In genomic region chrX:153763989-153764755, GRCh38 we compare ENCODE assay signal across 8 cellular contexts. TPM values are rescaled to one million over a fixed set of nuclear protein-coding genes. Genes with fewer than 3 reads are reported as not detected.
A peak's percentile ranks its signal among the peaks of the same experiment; 100 is the strongest.
DNase-seq lines count a peak whose midpoint lies in the region; ATAC-seq and TF ChIP-seq lines count a peak whose summit lies in the region.

Gene PLXNB3 (plus strand): TSS chrX:153764249. CDS start chrX:153765536, 1,287 bp downstream.

- H3K27ac ChIP-seq in HEK293 (ENCODE audit: extremely low read depth, low read depth, low read length) (no peak within 1 kb of the TSS), colonic mucosa (no peak within 1 kb of the TSS), liver (ENCODE audit: low read depth in 1 of 2, low read length in 2 of 2) (no peak within 1 kb of the TSS)

- peak within 1 kb of the TSS in 1 of 2 donors; percentile 7 for H3K9ac ChIP-seq in colonic mucosa (ENCODE audit: low read depth in 2 of 2, low read length in 2 of 2)
- H3K9ac ChIP-seq in liver (ENCODE audit: low read depth in 1 of 2, low read length in 2 of 2), result no peak within 1 kb of the TSS

- peak; percentile 87 for TF ChIP-seq CTCF in HEK293 (tag by site-specific recombination; IDR thresholded peaks at IDR 0.05)
- TF ChIP-seq CTCF in colonic mucosa (IDR thresholded peaks at IDR 0.05), result peak; percentile 92
- peak; percentile 80 for TF ChIP-seq CTCF in liver (IDR thresholded peaks at IDR 0.05; ENCODE audit: low read depth, low read length, missing input control)

- H3K27me3 ChIP-seq in colonic mucosa (no peaks in the 10 kb centered on the region), liver (ENCODE audit: control insufficient read depth in 4 of 4, insufficient read depth in 4 of 4, low read length in 3 of 4) (no peaks in the 10 kb centered on the region)

- POLR2A ChIA-PET in HEK293 (lab: Yijun Ruan, JAX), result interaction anchor here (1.1 kb wide), 1 partner anchor 181 kb away, joined by 3 read pairs; the partner anchor contains the start of gene RENBP

- TF ChIP-seq RAD21 in liver (IDR thresholded peaks at IDR 0.05), result peak; percentile 87 to 97

- CTCF ChIA-PET in HEK293 (lab: Yijun Ruan, JAX), result interaction anchor here (0.6 to 6.5 kb wide), 14 partner anchors 9 to 269 kb away, joined by 3 to 63 read pairs (median 4); partner anchors contain the start of genes IDH3G and SSR4

- ATAC-seq in GM18520 (IDR thresholded peaks at IDR 0.05; ENCODE audit: unreplicated experiment), result no peak

- H3K9me3 ChIP-seq in HEK293 (ENCODE audit: control insufficient read depth, insufficient read depth, low read depth, low read length) (no peaks in the 10 kb centered on the region), colonic mucosa (no peaks in the 10 kb centered on the region), liver (ENCODE audit: control insufficient read depth in 4 of 4, low read length in 3 of 4) (no peaks in the 10 kb centered on the region)

- H3K36me3 ChIP-seq in HEK293 (ENCODE audit: control insufficient read depth in 2 of 2, insufficient read depth in 1 of 2, low read length in 2 of 2), result no peaks in the 10 kb centered on the region
- no peaks in the 10 kb centered on the region for H3K36me3 ChIP-seq in colonic mucosa
- H3K36me3 ChIP-seq in liver (ENCODE audit: control insufficient read depth in 4 of 4, insufficient read depth in 3 of 4, low read depth in 1 of 4, low read length in 3 of 4), result no peaks in the 10 kb centered on the region

- 0 out of 2 replicates have a peak, but pooled peaks cover 3% of the 10 kb centered on the region for H3K4me1 ChIP-seq in HEK293 (ENCODE audit: control insufficient read depth, insufficient read depth, low read length)
- H3K4me1 ChIP-seq in colonic mucosa, result no peaks in the 10 kb centered on the region
- peaks cover 0 to 7% (median 0%) of the 10 kb centered on the region in 4 donors for H3K4me1 ChIP-seq in liver (ENCODE audit: control insufficient read depth in 4 of 4, insufficient read depth in 4 of 4, low read length in 3 of 4)

- intact Hi-C loops in colonic mucosa (cut with DNase I), result loop anchor here (5.0 kb wide), 1 partner anchor 188 kb away; no protein-coding TSS in a partner anchor

- WGBS in liver, result 25% methylated on average over 26 of the region's 26 CpGs

- H3K4me3 ChIP-seq in HEK293 (ENCODE audit: low read depth, low read length) (no peak within 1 kb of the TSS), colonic mucosa (no peak within 1 kb of the TSS), liver (ENCODE audit: low read depth in 1 of 3, low read length in 3 of 3) (no peak within 1 kb of the TSS)

- DNase-seq in D341Med (ENCODE audit: low spot score) (peak; percentile 87), NCI-H345 treated with DMSO at 0.1 percent for 48 hours (lab: John Stamatoyannopoulos, UW; ENCODE audit: unreplicated experiment) (peak; percentile 56), colonic mucosa (peak; percentile 87)
- peak; percentile 51 to 61 for DNase-seq in activated CD4-positive, alpha-beta T cell treated with anti-CD3 and anti-CD28 coated beads, Interleukin-2, amount 50 U/mL, for 24 hours (ENCODE audit: low read depth in 1 of 2, low spot score in 1 of 2)
- DNase-seq in stimulated activated CD4-positive, alpha-beta T cell treated with anti-CD3 and anti-CD28 coated beads, Interleukin-4, amount 100 ng/mL, for 4 hours, result peak; percentile 66 to 70

TF ChIP-seq in HEK293, 187 proteins besides CTCF, POLR2A, EP300 and RAD21 (continues in another document):
- TF ChIP-seq MEIS1 (CRISPR knock-in tag; IDR thresholded peaks at IDR 0.05; ENCODE audit: borderline replicate concordance), result no peak
- TF ChIP-seq ZFP3 (tag by site-specific recombination; IDR thresholded peaks at IDR 0.05; ENCODE audit: low read depth), result no peak
- peak; percentile 37; the same call in 1 of the 2 replicates for TF ChIP-seq SP3 (tag by site-specific recombination; IDR thresholded peaks at IDR 0.05)
- peak; percentile 87 for TF ChIP-seq ZNF76 (tag by site-specific recombination; IDR thresholded peaks at IDR 0.05; ENCODE audit: borderline replicate concordance, low read depth)
- TF ChIP-seq, protein P1, sequence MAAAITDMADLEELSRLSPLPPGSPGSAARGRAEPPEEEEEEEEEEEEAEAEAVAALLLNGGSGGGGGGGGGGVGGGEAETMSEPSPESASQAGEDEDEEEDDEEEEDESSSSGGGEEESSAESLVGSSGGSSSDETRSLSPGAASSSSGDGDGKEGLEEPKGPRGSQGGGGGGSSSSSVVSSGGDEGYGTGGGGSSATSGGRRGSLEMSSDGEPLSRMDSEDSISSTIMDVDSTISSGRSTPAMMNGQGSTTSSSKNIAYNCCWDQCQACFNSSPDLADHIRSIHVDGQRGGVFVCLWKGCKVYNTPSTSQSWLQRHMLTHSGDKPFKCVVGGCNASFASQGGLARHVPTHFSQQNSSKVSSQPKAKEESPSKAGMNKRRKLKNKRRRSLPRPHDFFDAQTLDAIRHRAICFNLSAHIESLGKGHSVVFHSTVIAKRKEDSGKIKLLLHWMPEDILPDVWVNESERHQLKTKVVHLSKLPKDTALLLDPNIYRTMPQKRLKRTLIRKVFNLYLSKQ (tag by site-specific recombination; IDR thresholded peaks at IDR 0.05; ENCODE audit: borderline replicate concordance), result no peak
- TF ChIP-seq ZNF324 (tag by site-specific recombination; IDR thresholded peaks at IDR 0.05), result 0 out of 2 replicates have a peak, but pooled peaks have one; percentile 26
- peak; percentile 70 for TF ChIP-seq ZBTB8A (tag by site-specific recombination; IDR thresholded peaks at IDR 0.05)
- TF ChIP-seq ZNF600 (tag by site-specific recombination; IDR thresholded peaks at IDR 0.05), result peak; percentile 77
- no peak for TF ChIP-seq ZNF174 (tag by site-specific recombination; IDR thresholded peaks at IDR 0.05)
- TF ChIP-seq ZNF629 (tag by site-specific recombination; IDR thresholded peaks at IDR 0.05), result 0 out of 2 replicates have a peak, but pooled peaks have one; percentile 36
- TF ChIP-seq KLF8 (tag by site-specific recombination; IDR thresholded peaks at IDR 0.05), result peak; percentile 48
- TF ChIP-seq ZNF114 (tag by site-specific recombination; IDR thresholded peaks at IDR 0.05), result no peak
- no peak for TF ChIP-seq ZNF747 (tag by site-specific recombination; IDR thresholded peaks at IDR 0.05)
- TF ChIP-seq ZNF211 (tag by site-specific recombination; IDR thresholded peaks at IDR 0.05; ENCODE audit: low read depth), result no peak
- 0 out of 2 replicates have a peak, but pooled peaks have one; percentile 28 for TF ChIP-seq KLF1 (tag by site-specific recombination; IDR thresholded peaks at IDR 0.05)

TF ChIP-seq in liver, 16 proteins besides CTCF, POLR2A, EP300 and RAD21 (continues in another document):
- no peak for TF ChIP-seq SP1 (IDR thresholded peaks at IDR 0.05)
- no peak for TF ChIP-seq EGR1 (IDR thresholded peaks at IDR 0.05; ENCODE audit: low read depth in 2 of 2)
- TF ChIP-seq YY1 (IDR thresholded peaks at IDR 0.05), result no peak
- TF ChIP-seq TAF1 (conservative IDR thresholded peaks at IDR 0.05), result no peak
- no peak for TF ChIP-seq GABPA (IDR thresholded peaks at IDR 0.05 in 1 of 2, conservative IDR thresholded peaks at IDR 0.05 in 1 of 2)
- TF ChIP-seq RXRA (IDR thresholded peaks at IDR 0.05), result no peak
- TF ChIP-seq NR2F2 (IDR thresholded peaks at IDR 0.05), result no peak
- no peak for TF ChIP-seq HNF4A (conservative IDR thresholded peaks at IDR 0.05)
- TF ChIP-seq, protein P2, sequence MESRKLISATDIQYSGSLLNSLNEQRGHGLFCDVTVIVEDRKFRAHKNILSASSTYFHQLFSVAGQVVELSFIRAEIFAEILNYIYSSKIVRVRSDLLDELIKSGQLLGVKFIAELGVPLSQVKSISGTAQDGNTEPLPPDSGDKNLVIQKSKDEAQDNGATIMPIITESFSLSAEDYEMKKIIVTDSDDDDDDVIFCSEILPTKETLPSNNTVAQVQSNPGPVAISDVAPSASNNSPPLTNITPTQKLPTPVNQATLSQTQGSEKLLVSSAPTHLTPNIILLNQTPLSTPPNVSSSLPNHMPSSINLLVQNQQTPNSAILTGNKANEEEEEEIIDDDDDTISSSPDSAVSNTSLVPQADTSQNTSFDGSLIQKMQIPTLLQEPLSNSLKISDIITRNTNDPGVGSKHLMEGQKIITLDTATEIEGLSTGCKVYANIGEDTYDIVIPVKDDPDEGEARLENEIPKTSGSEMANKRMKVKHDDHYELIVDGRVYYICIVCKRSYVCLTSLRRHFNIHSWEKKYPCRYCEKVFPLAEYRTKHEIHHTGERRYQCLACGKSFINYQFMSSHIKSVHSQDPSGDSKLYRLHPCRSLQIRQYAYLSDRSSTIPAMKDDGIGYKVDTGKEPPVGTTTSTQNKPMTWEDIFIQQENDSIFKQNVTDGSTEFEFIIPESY (IDR thresholded peaks at IDR 0.05), result no peak
- TF ChIP-seq JUND (IDR thresholded peaks at IDR 0.05), result no peak
- TF ChIP-seq, protein P3, sequence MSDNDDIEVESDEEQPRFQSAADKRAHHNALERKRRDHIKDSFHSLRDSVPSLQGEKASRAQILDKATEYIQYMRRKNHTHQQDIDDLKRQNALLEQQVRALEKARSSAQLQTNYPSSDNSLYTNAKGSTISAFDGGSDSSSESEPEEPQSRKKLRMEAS (IDR thresholded peaks at IDR 0.05), result no peak
- no peak for TF ChIP-seq FOXA2 (IDR thresholded peaks at IDR 0.05)
- TF ChIP-seq, protein P4, sequence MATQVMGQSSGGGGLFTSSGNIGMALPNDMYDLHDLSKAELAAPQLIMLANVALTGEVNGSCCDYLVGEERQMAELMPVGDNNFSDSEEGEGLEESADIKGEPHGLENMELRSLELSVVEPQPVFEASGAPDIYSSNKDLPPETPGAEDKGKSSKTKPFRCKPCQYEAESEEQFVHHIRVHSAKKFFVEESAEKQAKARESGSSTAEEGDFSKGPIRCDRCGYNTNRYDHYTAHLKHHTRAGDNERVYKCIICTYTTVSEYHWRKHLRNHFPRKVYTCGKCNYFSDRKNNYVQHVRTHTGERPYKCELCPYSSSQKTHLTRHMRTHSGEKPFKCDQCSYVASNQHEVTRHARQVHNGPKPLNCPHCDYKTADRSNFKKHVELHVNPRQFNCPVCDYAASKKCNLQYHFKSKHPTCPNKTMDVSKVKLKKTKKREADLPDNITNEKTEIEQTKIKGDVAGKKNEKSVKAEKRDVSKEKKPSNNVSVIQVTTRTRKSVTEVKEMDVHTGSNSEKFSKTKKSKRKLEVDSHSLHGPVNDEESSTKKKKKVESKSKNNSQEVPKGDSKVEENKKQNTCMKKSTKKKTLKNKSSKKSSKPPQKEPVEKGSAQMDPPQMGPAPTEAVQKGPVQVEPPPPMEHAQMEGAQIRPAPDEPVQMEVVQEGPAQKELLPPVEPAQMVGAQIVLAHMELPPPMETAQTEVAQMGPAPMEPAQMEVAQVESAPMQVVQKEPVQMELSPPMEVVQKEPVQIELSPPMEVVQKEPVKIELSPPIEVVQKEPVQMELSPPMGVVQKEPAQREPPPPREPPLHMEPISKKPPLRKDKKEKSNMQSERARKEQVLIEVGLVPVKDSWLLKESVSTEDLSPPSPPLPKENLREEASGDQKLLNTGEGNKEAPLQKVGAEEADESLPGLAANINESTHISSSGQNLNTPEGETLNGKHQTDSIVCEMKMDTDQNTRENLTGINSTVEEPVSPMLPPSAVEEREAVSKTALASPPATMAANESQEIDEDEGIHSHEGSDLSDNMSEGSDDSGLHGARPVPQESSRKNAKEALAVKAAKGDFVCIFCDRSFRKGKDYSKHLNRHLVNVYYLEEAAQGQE (IDR thresholded peaks at IDR 0.05), result no peak

RNA-seq across cellular contexts. Expression of gene PLXNB3, which starts in this region (rescaled TPM):
- total RNA-seq in colonic mucosa (1 to 10 TPM in 1 of 2 donors, under 1 TPM in 1; 0.57 to 3.7 TPM), liver (under 1 TPM; 0.42 to 0.50 TPM)
- polyA plus RNA-seq in liver, result under 1 TPM; 0.11 to 0.69 TPM
